In the genomic region with DNA sequence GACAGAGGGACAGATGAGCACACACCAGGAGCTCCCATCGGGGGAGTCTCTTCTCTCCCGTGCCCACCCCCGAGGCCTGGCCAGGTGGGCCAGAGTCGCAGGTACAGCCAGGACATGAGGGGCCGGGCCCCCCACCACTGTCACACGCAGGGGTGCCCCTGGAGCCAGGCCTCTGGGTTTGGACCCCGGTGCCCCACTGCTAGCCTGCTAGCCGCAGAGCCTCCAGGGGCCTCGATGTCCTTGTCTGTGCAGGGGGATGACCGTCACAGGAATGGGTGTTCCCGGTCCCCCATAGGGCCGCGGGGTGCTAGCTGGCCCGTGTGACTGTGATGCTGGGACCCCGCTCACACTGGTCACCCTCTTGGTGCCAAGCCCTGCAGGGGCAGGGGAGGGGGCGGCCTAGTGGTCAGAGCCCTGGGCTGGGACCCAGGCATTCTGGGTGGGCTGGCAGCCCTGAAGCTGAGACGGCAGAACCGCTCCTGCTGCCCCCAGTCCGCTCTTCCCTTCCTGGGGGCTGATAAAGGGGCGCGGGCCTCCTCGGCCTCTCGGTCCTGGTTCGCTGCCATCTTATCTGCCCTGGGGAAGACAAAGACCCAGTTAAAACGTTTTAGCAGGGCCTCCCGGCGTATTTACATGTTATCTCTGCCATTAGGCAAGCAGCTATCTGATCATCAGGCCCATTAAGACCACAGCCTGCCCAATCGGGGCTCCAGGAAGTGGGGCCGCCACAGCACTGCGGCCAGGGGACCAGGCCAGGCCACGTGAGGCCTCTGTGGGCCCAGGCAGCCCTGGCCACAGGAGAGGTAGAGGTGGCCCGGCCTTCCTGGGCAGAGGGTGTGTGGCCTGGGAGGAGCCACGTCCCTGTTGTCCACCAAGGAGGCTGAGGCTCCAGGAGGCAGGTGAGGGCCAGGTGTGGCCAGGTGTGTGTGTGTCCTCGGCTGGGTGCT, we compare ENCODE assay signal across 1 cellular context.
A peak's percentile ranks its signal among the peaks of the same experiment; 100 is the strongest.
TF ChIP-seq lines count a peak whose summit lies in the region.

No MANE protein-coding gene starts in this region.

TF ChIP-seq in HepG2, 621 proteins besides CTCF, POLR2A, EP300 and RAD21:
- TF ChIP-seq, protein P1, sequence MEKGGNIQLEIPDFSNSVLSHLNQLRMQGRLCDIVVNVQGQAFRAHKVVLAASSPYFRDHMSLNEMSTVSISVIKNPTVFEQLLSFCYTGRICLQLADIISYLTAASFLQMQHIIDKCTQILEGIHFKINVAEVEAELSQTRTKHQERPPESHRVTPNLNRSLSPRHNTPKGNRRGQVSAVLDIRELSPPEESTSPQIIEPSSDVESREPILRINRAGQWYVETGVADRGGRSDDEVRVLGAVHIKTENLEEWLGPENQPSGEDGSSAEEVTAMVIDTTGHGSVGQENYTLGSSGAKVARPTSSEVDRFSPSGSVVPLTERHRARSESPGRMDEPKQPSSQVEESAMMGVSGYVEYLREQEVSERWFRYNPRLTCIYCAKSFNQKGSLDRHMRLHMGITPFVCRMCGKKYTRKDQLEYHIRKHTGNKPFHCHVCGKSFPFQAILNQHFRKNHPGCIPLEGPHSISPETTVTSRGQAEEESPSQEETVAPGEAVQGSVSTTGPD (CRISPR knock-in tag; IDR thresholded peaks at IDR 0.05): no peak
- peak; percentile 33; the same call in 1 of the 2 replicates for TF ChIP-seq ZNF235 (CRISPR knock-in tag; IDR thresholded peaks at IDR 0.05; ENCODE audit: borderline replicate concordance)
- TF ChIP-seq PAF1 (CRISPR knock-in tag; IDR thresholded peaks at IDR 0.05): 0 out of 2 replicates have a peak, but pooled peaks have one; percentile 57
- peak; percentile 86 for TF ChIP-seq AGO2 (optimal IDR thresholded peaks at IDR 0.05; ENCODE audit: low read depth, low read length)
- TF ChIP-seq ZKSCAN5 (CRISPR knock-in tag; IDR thresholded peaks at IDR 0.05): no peak
- TF ChIP-seq, protein P2, sequence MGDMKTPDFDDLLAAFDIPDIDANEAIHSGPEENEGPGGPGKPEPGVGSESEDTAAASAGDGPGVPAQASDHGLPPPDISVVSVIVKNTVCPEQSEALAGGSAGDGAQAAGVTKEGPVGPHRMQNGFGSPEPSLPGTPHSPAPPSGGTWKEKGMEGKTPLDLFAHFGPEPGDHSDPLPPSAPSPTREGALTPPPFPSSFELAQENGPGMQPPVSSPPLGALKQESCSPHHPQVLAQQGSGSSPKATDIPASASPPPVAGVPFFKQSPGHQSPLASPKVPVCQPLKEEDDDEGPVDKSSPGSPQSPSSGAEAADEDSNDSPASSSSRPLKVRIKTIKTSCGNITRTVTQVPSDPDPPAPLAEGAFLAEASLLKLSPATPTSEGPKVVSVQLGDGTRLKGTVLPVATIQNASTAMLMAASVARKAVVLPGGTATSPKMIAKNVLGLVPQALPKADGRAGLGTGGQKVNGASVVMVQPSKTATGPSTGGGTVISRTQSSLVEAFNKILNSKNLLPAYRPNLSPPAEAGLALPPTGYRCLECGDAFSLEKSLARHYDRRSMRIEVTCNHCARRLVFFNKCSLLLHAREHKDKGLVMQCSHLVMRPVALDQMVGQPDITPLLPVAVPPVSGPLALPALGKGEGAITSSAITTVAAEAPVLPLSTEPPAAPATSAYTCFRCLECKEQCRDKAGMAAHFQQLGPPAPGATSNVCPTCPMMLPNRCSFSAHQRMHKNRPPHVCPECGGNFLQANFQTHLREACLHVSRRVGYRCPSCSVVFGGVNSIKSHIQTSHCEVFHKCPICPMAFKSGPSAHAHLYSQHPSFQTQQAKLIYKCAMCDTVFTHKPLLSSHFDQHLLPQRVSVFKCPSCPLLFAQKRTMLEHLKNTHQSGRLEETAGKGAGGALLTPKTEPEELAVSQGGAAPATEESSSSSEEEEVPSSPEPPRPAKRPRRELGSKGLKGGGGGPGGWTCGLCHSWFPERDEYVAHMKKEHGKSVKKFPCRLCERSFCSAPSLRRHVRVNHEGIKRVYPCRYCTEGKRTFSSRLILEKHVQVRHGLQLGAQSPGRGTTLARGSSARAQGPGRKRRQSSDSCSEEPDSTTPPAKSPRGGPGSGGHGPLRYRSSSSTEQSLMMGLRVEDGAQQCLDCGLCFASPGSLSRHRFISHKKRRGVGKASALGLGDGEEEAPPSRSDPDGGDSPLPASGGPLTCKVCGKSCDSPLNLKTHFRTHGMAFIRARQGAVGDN (CRISPR knock-in tag; IDR thresholded peaks at IDR 0.05): peak; percentile 20
- TF ChIP-seq SALL1 (CRISPR knock-in tag; IDR thresholded peaks at IDR 0.05): peak; percentile 17; the same call in 1 of the 2 replicates
- 0 out of 2 replicates have a peak, but pooled peaks have one; percentile 43 for TF ChIP-seq HNRNPL (IDR thresholded peaks at IDR 0.05; ENCODE audit: low read depth, low read length)
- peak; percentile 72; the same call in 1 of the 2 replicates for TF ChIP-seq PCBP1 (IDR thresholded peaks at IDR 0.05; ENCODE audit: borderline replicate concordance, low read depth, low read length)
- TF ChIP-seq PHF8 (CRISPR knock-in tag; IDR thresholded peaks at IDR 0.05): 0 out of 2 replicates have a peak, but pooled peaks have one; percentile 15
